ENCODE assay signal across 8 cellular contexts in the genomic region with DNA sequence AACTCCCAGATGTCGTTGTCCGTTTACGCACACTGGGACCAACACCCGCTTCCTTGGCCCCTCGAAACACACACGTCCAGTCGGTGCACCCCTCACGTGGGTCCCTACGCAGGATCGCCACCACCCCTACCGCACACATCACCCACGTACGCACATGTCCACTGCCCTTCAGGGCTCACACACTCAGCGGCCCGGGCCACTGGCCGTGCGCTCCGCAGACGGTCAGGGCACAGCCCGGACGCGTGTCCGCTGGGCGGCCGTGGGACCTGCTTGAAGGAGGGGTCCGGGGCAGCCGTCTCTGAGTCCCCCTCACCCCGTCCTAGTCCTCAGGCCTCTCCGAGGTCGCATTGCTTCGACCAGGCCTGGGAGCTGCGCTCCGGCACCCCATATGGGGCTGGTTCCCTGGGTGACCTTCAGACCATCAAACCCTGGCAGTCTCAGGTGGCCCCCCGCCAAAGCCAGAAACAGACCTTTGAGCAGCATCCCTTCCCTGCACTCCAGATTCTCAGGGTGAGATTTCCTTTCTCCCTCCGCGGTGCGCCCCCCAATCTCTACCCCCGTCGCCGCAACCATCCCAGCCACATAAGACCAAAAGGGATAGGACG. TPM values are rescaled to one million over a fixed set of nuclear protein-coding genes. Genes with fewer than 3 reads are reported as not detected.
A peak's percentile ranks its signal among the peaks of the same experiment; 100 is the strongest.
DNase-seq lines count a peak whose midpoint lies in the region; ATAC-seq, FAIRE-seq and TF ChIP-seq lines count a peak whose summit lies in the region.

No MANE protein-coding gene starts in this region.

- TF ChIP-seq POLR2A in NB4 (IDR thresholded peaks at IDR 0.05; ENCODE audit: extremely low read depth, insufficient read length), result no peak

- H3K4me3 ChIP-seq in NB4 (ENCODE audit: low read depth, low read length) (no peak overlapping the region), astrocyte (ENCODE audit: insufficient read depth, low read depth, low read length) (peak overlapping the region; percentile 57)

- H4K20me1 ChIP-seq in astrocyte (ENCODE audit: insufficient read depth, low read length), result peaks cover 9% of the 10 kb centered on the region

- H3K9ac ChIP-seq in astrocyte (ENCODE audit: low read length), result no peak overlapping the region

- H3K4me1 Mint-ChIP-seq in astrocyte (ENCODE audit: low read depth, unreplicated experiment), result peaks cover 5% of the 10 kb centered on the region
- H3K4me1 Mint-ChIP-seq in stimulated activated naive CD8-positive, alpha-beta T cell treated with anti-CD3 and anti-CD28 coated beads, Interleukin-15, Interleukin-2, amounts not matched to agents 100 ng/mL and 50 ng/mL, for 24 hours (ENCODE audit: low read depth), result peaks cover 27% of the 10 kb centered on the region

- H3K36me3 ChIP-seq in astrocyte (ENCODE audit: insufficient read depth, low read length), result no peaks in the 10 kb centered on the region

- H3K4me1 ChIP-seq in astrocyte (ENCODE audit: insufficient read depth, low read length), result peaks cover 24% of the 10 kb centered on the region

- no peak for TF ChIP-seq CTCF in NB4 (IDR thresholded peaks at IDR 0.05; ENCODE audit: low read depth, low read length)
- no peak for TF ChIP-seq CTCF in astrocyte (IDR thresholded peaks at IDR 0.05; ENCODE audit: insufficient read depth, low read depth, low read length)

- H2AFZ ChIP-seq in astrocyte (ENCODE audit: low read depth, low read length), result peak overlapping the region; percentile 65

- peak overlapping the region; percentile 94 for H3K4me2 ChIP-seq in astrocyte (ENCODE audit: low read length)

- no peak overlapping the region for H3K27ac Mint-ChIP-seq in astrocyte (ENCODE audit: unreplicated experiment)
- H3K27ac Mint-ChIP-seq in stimulated activated naive CD8-positive, alpha-beta T cell treated with anti-CD3 and anti-CD28 coated beads, Interleukin-15, Interleukin-2, amounts not matched to agents 100 ng/mL and 50 ng/mL, for 24 hours, result no peak overlapping the region

- H3K27me3 Mint-ChIP-seq in astrocyte (ENCODE audit: low read depth, unreplicated experiment), result peaks cover 6% of the 10 kb centered on the region
- H3K27me3 Mint-ChIP-seq in stimulated activated naive CD8-positive, alpha-beta T cell treated with anti-CD3 and anti-CD28 coated beads, Interleukin-15, Interleukin-2, amounts not matched to agents 100 ng/mL and 50 ng/mL, for 24 hours, result peaks cover 27% of the 10 kb centered on the region

- H3K36me3 Mint-ChIP-seq in astrocyte (ENCODE audit: low read depth, unreplicated experiment), result peaks cover 2% of the 10 kb centered on the region
- no peaks in the 10 kb centered on the region for H3K36me3 Mint-ChIP-seq in stimulated activated naive CD8-positive, alpha-beta T cell treated with anti-CD3 and anti-CD28 coated beads, Interleukin-15, Interleukin-2, amounts not matched to agents 100 ng/mL and 50 ng/mL, for 24 hours (ENCODE audit: low read depth)

- H3K27me3 ChIP-seq in astrocyte (ENCODE audit: insufficient read depth, low read length), result peaks cover 21% of the 10 kb centered on the region
- no peaks in the 10 kb centered on the region for H3K27me3 ChIP-seq in layer of hippocampus (ENCODE audit: control insufficient read depth, insufficient read depth, low read length)

- FAIRE-seq in astrocyte (lab: Jason Lieb, UNC), result no peak

- ATAC-seq in GM21367 (IDR thresholded peaks at IDR 0.05; ENCODE audit: unreplicated experiment) (no peak), HG03457 (IDR thresholded peaks at IDR 0.05; ENCODE audit: unreplicated experiment) (no peak), HG03521 (IDR thresholded peaks at IDR 0.05; ENCODE audit: unreplicated experiment) (no peak)

- H3K9me3 Mint-ChIP-seq in astrocyte (ENCODE audit: unreplicated experiment), result peaks cover 5% of the 10 kb centered on the region
- H3K9me3 Mint-ChIP-seq in stimulated activated naive CD8-positive, alpha-beta T cell treated with anti-CD3 and anti-CD28 coated beads, Interleukin-15, Interleukin-2, amounts not matched to agents 100 ng/mL and 50 ng/mL, for 24 hours, result no peaks in the 10 kb centered on the region

- H3K9me3 ChIP-seq in astrocyte (ENCODE audit: insufficient read depth, low read depth, low read length), result no peaks in the 10 kb centered on the region

- peak overlapping the region; percentile 82 for H3K4me3 Mint-ChIP-seq in astrocyte (ENCODE audit: unreplicated experiment)
- H3K4me3 Mint-ChIP-seq in stimulated activated naive CD8-positive, alpha-beta T cell treated with anti-CD3 and anti-CD28 coated beads, Interleukin-15, Interleukin-2, amounts not matched to agents 100 ng/mL and 50 ng/mL, for 24 hours, result peak overlapping the region; percentile 77

- no peak overlapping the region for H3K27ac ChIP-seq in astrocyte (ENCODE audit: low read depth, low read length)
- H3K27ac ChIP-seq in layer of hippocampus (ENCODE audit: low read depth, low read length), result peak overlapping the region; percentile 85

- DNase-seq in NB4 (ENCODE audit: low read depth) (peak; percentile 11), astrocyte (ENCODE audit: low read depth) (no peak), NCI-H82 treated with DMSO at 0.1 percent for 48 hours (lab: John Stamatoyannopoulos, UW; ENCODE audit: unreplicated experiment) (no peak)

- peaks cover 3% of the 10 kb centered on the region for H3K79me2 ChIP-seq in astrocyte (ENCODE audit: insufficient read depth, low read length)

RNA-seq across cellular contexts. Expression of gene GPRC5B, which starts 0.9 kb away (rescaled TPM):
- total RNA-seq in astrocyte, result 9.3 TPM in 2 replicates
